Comparison of ENCODE assay signal across 1 cellular context in the genomic region with DNA sequence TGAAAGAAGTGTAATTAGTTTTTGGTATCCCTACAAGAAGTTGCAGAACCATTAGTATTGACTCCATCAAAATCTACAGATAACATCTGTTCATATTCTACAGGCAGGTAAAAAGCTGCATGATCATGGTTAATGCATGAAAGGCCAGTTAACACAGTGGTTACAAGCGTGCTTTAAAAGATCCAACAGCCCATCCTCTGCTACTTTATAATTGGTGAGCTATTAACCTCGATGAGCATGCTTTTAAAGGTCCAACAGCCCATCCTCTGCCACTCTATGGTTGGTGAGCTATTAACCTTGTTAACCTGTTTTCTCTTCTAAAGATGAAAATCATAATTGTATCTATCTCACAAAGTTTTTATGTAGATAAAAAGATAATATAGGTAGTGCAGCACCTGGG.
TF ChIP-seq lines count a peak whose summit lies in the region.

No MANE protein-coding gene starts in this region.

TF ChIP-seq in WTC11, 78 proteins besides CTCF, POLR2A, EP300 and RAD21 (continued from another document):
- TF ChIP-seq, protein P1, sequence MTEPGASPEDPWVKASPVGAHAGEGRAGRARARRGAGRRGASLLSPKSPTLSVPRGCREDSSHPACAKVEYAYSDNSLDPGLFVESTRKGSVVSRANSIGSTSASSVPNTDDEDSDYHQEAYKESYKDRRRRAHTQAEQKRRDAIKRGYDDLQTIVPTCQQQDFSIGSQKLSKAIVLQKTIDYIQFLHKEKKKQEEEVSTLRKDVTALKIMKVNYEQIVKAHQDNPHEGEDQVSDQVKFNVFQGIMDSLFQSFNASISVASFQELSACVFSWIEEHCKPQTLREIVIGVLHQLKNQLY (CRISPR knock-in tag; IDR thresholded peaks at IDR 0.05), result no peak
- TF ChIP-seq JAZF1 (CRISPR knock-in tag; IDR thresholded peaks at IDR 0.05) (no peak), SP1 (CRISPR knock-in tag; conservative IDR thresholded peaks at IDR 0.05) (no peak), RORB (CRISPR knock-in tag; IDR thresholded peaks at IDR 0.05) (no peak), IRF2 (CRISPR knock-in tag; IDR thresholded peaks at IDR 0.05; ENCODE audit: borderline replicate concordance, low read depth) (no peak), TEAD1 (CRISPR knock-in tag; IDR thresholded peaks at IDR 0.05) (no peak), MYBL2 (CRISPR knock-in tag; IDR thresholded peaks at IDR 0.05) (no peak), EMX1 (CRISPR knock-in tag; IDR thresholded peaks at IDR 0.05) (no peak), GABPB1 (CRISPR knock-in tag; IDR thresholded peaks at IDR 0.05) (no peak)
